16 cellular contexts compared by ENCODE assay signal in genomic region chr14:101256266-101256665, GRCh38.
DNase-seq lines count a peak whose midpoint lies in the region; ATAC-seq and TF ChIP-seq lines count a peak whose summit lies in the region.
"Had no signal": no experiment of that assay in that cellular context is flagged by ENCODE, and none has a peak within 500 bp of the region (broad histone marks: within the 10 kb centered on the region; RNA-seq: fewer than 3 reads in every experiment).

No MANE protein-coding gene starts in this region.

- WGBS in heart right ventricle, 2 donors: 47 to 48% methylated on average over 5 of the region's 5 CpGs

- no peak for TF ChIP-seq POLR2A in erythroblast (IDR thresholded peaks at IDR 0.05; ENCODE audit: low read length)

- in situ Hi-C loops in GM13976 (cut with MboI; ENCODE audit: low sequenced_read_pairs, unreplicated experiment): no loop called here

- no peak for TF ChIP-seq CTCF in GM13976 (IDR thresholded peaks at IDR 0.05; ENCODE audit: borderline replicate concordance, control extremely low read depth, extremely low read depth, insufficient read depth, missing control alignments)
- no peak for TF ChIP-seq CTCF in omental fat pad (IDR thresholded peaks at IDR 0.05)
- no peak for TF ChIP-seq CTCF in heart right ventricle (IDR thresholded peaks at IDR 0.05)

- no peaks in the 10 kb centered on the region for H3K9me3 ChIP-seq in heart right ventricle
- H3K9me3 ChIP-seq: BLaER1, Caco-2 had no signal

- peaks cover 0 to 20% (median 4%) of the 10 kb centered on the region in 7 donors for H3K27me3 ChIP-seq in heart right ventricle
- H3K27me3 ChIP-seq: BLaER1 had no signal

- H3K36me3 ChIP-seq in heart right ventricle: no peaks in the 10 kb centered on the region
- H3K36me3 ChIP-seq: BLaER1 had no signal

- H3K27ac ChIP-seq in heart right ventricle: no peak overlapping the region
- H3K27ac ChIP-seq: BLaER1 had no signal

- DNase-seq in AG08395 (ENCODE audit: low spot score) (peak; percentile 0), GM13976 (ENCODE audit: low spot score) (peak; percentile 6), epidermal melanocyte (ENCODE audit: insufficient read length, low spot score) (peak; percentile 12), omental fat pad (ENCODE audit: low spot score) (peak; percentile 8), erythroblast (lab: John Stamatoyannopoulos, UW) (no peak), heart right ventricle (no peak)
- no peak for DNase-seq in NK-92 treated with Interleukin-12 subunit alpha and Interleukin-12 subunit beta, amount 100 ng/mL, for 24 hours (lab: John Stamatoyannopoulos, UW)
- DNase-seq: AML-193; Caco-2; CD8-positive, alpha-beta memory T cell; DMS53; GF-D8; HCEC 1CT; HFFc6 had no signal

- H3K4me3 ChIP-seq in heart right ventricle: no peak overlapping the region
- H3K4me3 ChIP-seq: BLaER1, K562 had no signal

- ATAC-seq in omental fat pad (ENCODE audit: low FRiP score): no peak
- no peak for ATAC-seq in heart right ventricle
- ATAC-seq: K562 had no signal

- no peaks in the 10 kb centered on the region for H3K4me1 ChIP-seq in heart right ventricle
- H3K4me1 ChIP-seq: Caco-2 had no signal

- intact Hi-C loops in heart right ventricle (cut with DNase I): no loop called here

Comparison
In these comparisons a context has a peak if more than half of its experiments do, and no peak if none do; other contexts are left out.
1. DNase-seq: peak in AG08395 (single experiment), GM13976 (single experiment), epidermal melanocyte (single experiment) and omental fat pad (single experiment); none in erythroblast (0 of 2), NK-92 treated with Interleukin-12 subunit alpha and Interleukin-12 subunit beta, amount 100 ng/mL, for 24 hours (single experiment) and heart right ventricle (0 of 2).